In genomic region chr9:71884005-71884404, GRCh38 we compare ENCODE assay signal across 20 cellular contexts. TPM values are rescaled to one million over a fixed set of nuclear protein-coding genes. Genes with fewer than 3 reads are reported as not detected.
DNase-seq lines count a peak whose midpoint lies in the region; ATAC-seq, FAIRE-seq and TF ChIP-seq lines count a peak whose summit lies in the region.
"Had no signal": no experiment of that assay in that cellular context is flagged by ENCODE, and none has a peak within 500 bp of the region (broad histone marks: within the 10 kb centered on the region; RNA-seq: fewer than 3 reads in every experiment).

No MANE protein-coding gene starts in this region.

- no peaks in the 10 kb centered on the region for H3K23me2 ChIP-seq in H1 (ENCODE audit: low read depth, low read length)

- H3K36me3 ChIP-seq in HEK293 (ENCODE audit: control insufficient read depth in 2 of 2, insufficient read depth in 1 of 2, low read length in 2 of 2) (no peaks in the 10 kb centered on the region), H1 (ENCODE audit: control insufficient read depth in 2 of 4, insufficient read depth in 4 of 4, low read length in 3 of 4) (peaks cover 0 to 7% (median 0%) of the 10 kb centered on the region in 4 experiments; a peak in 3 of 8 replicates)
- H3K36me3 ChIP-seq: BE2C had no signal

- H3K9me3 ChIP-seq in HEK293 (ENCODE audit: control insufficient read depth, insufficient read depth, low read depth, low read length): no peaks in the 10 kb centered on the region
- H3K9me3 ChIP-seq in H1 (ENCODE audit: insufficient read depth in 2 of 2, low read depth in 1 of 2, low read length in 1 of 2): 0 out of 4 replicates have a peak, but pooled peaks cover 0 to 5% of the 10 kb centered on the region in 2 experiments
- H3K9me3 ChIP-seq: BE2C, Caco-2 had no signal

- no peak overlapping the region for H3K9ac ChIP-seq in H1 (replicated peaks in 1 of 4; ENCODE audit: extremely low read depth in 1 of 4, low read depth in 3 of 4, low read length in 3 of 4)

- H3K4me1 ChIP-seq in HEK293 (ENCODE audit: control insufficient read depth, insufficient read depth, low read length) (no peaks in the 10 kb centered on the region), H1 (replicated peaks in 1 of 4; ENCODE audit: control insufficient read depth in 3 of 4, insufficient read depth in 4 of 4, low read length in 3 of 4) (peaks cover 0 to 2% (median 0%) of the 10 kb centered on the region in 4 experiments; a peak in 2 of 7 replicates)
- H3K4me1 ChIP-seq: BE2C, Caco-2 had no signal

- peaks cover 55% of the 10 kb centered on the region for H3K36me3 Mint-ChIP-seq in stimulated activated naive CD8-positive, alpha-beta T cell treated with anti-CD3 and anti-CD28 coated beads, Interleukin-15, Interleukin-2, amounts not matched to agents 100 ng/mL and 50 ng/mL, for 24 hours (ENCODE audit: low read depth)
- peaks cover 47% of the 10 kb centered on the region for H3K36me3 Mint-ChIP-seq in natural killer cell treated with Interleukin-12 subunit alpha and Interleukin-12 subunit beta and Interleukin-15 and Interleukin-18, amount 100 ng/mL, for 72 hours
- peaks cover 42% of the 10 kb centered on the region for H3K36me3 Mint-ChIP-seq in activated naive CD8-positive, alpha-beta T cell treated with anti-CD3 and anti-CD28 coated beads, Interleukin-2, amount 50 U/mL, for 24 hours (ENCODE audit: low read depth)

- no peak overlapping the region for H3K27ac ChIP-seq in HEK293 (ENCODE audit: extremely low read depth, low read depth, low read length)
- H3K27ac ChIP-seq in H1 (ENCODE audit: low read depth, low read length): no peak overlapping the region
- H3K27ac ChIP-seq: C4-2B, HL-60 had no signal

- no peaks in the 10 kb centered on the region for H3K27me3 ChIP-seq in H1 (replicated peaks in 1 of 4; ENCODE audit: control insufficient read depth in 3 of 4, extremely low read depth in 1 of 4, insufficient read depth in 3 of 4, low read length in 3 of 4)
- H3K27me3 ChIP-seq: BE2C had no signal

- peaks cover 2 to 3% of the 10 kb centered on the region in 2 experiments for H4K20me1 ChIP-seq in H1 (replicated peaks in 1 of 2; ENCODE audit: control insufficient read depth in 1 of 2, insufficient read depth in 2 of 2, low read length in 2 of 2)

- H3K4me3 ChIP-seq in HEK293 (ENCODE audit: low read depth, low read length): no peak overlapping the region
- no peak overlapping the region for H3K4me3 ChIP-seq in H1 (ENCODE audit: extremely low read depth in 1 of 4, insufficient read depth in 2 of 4, low read depth in 3 of 4, low read length in 4 of 4)
- H3K4me3 ChIP-seq: GM23338 had no signal

- peak overlapping the region; percentile 31 for H3K27ac Mint-ChIP-seq in stimulated activated naive CD8-positive, alpha-beta T cell treated with anti-CD3 and anti-CD28 coated beads, Interleukin-15, Interleukin-2, amounts not matched to agents 100 ng/mL and 50 ng/mL, for 24 hours
- peak overlapping the region; percentile 31 to 72 for H3K27ac Mint-ChIP-seq in natural killer cell treated with Interleukin-12 subunit alpha and Interleukin-12 subunit beta and Interleukin-15 and Interleukin-18, amount 100 ng/mL, for 72 hours
- no peak overlapping the region for H3K27ac Mint-ChIP-seq in activated naive CD8-positive, alpha-beta T cell treated with anti-CD3 and anti-CD28 coated beads, Interleukin-2, amount 50 U/mL, for 24 hours
- H3K27ac Mint-ChIP-seq: CD4-positive, alpha-beta T cell; GM23338 had no signal

- H3K4me1 Mint-ChIP-seq in stimulated activated naive CD8-positive, alpha-beta T cell treated with anti-CD3 and anti-CD28 coated beads, Interleukin-15, Interleukin-2, amounts not matched to agents 100 ng/mL and 50 ng/mL, for 24 hours (ENCODE audit: low read depth): peaks cover 41% of the 10 kb centered on the region
- H3K4me1 Mint-ChIP-seq in natural killer cell treated with Interleukin-12 subunit alpha and Interleukin-12 subunit beta and Interleukin-15 and Interleukin-18, amount 100 ng/mL, for 72 hours (ENCODE audit: low read depth in 2 of 2): peaks cover 47 to 59% of the 10 kb centered on the region in 2 donors
- H3K4me1 Mint-ChIP-seq in activated naive CD8-positive, alpha-beta T cell treated with anti-CD3 and anti-CD28 coated beads, Interleukin-2, amount 50 U/mL, for 24 hours: peaks cover 36% of the 10 kb centered on the region

- no peak for TF ChIP-seq RAD21 in H1 (IDR thresholded peaks at IDR 0.05 in 1 of 2, conservative IDR thresholded peaks at IDR 0.05 in 1 of 2; ENCODE audit: low read depth in 2 of 2, low read length in 2 of 2)

- no peak for ATAC-seq in stimulated activated naive CD8-positive, alpha-beta T cell treated with anti-CD3 and anti-CD28 coated beads, Interleukin-15, Interleukin-2, amounts not matched to agents 100 U/mL and 50 U/mL, for 24 hours
- ATAC-seq in natural killer cell treated with Interleukin-12 subunit alpha and Interleukin-12 subunit beta and Interleukin-15 and Interleukin-18, amount 100 ng/mL, for 72 hours: no peak
- no peak for ATAC-seq in HG02852 (IDR thresholded peaks at IDR 0.05; ENCODE audit: unreplicated experiment)
- ATAC-seq in HG02870 (IDR thresholded peaks at IDR 0.05; ENCODE audit: unreplicated experiment): no peak
- no peak for ATAC-seq in activated naive CD8-positive, alpha-beta T cell treated with anti-CD3 and anti-CD28 coated beads, Interleukin-2, amount 50 U/mL, for 24 hours
- ATAC-seq: GM23338, HCT116 had no signal

- no peak overlapping the region for H3K4me3 Mint-ChIP-seq in stimulated activated naive CD8-positive, alpha-beta T cell treated with anti-CD3 and anti-CD28 coated beads, Interleukin-15, Interleukin-2, amounts not matched to agents 100 ng/mL and 50 ng/mL, for 24 hours
- H3K4me3 Mint-ChIP-seq in natural killer cell treated with Interleukin-12 subunit alpha and Interleukin-12 subunit beta and Interleukin-15 and Interleukin-18, amount 100 ng/mL, for 72 hours: no peak overlapping the region
- no peak overlapping the region for H3K4me3 Mint-ChIP-seq in activated naive CD8-positive, alpha-beta T cell treated with anti-CD3 and anti-CD28 coated beads, Interleukin-2, amount 50 U/mL, for 24 hours
- H3K4me3 Mint-ChIP-seq: CD4-positive, alpha-beta T cell; GM23338 had no signal

- POLR2A ChIA-PET in HEK293 (lab: Yijun Ruan, JAX): no interaction called here
- POLR2A ChIA-PET in H1 (lab: Charles Lee; ENCODE audit: partially characterized antibody): no interaction called here

- no peak overlapping the region for H3K4ac ChIP-seq in H1 (replicated peaks; ENCODE audit: insufficient read length, low read depth, low read length)

- no peak overlapping the region for H2BK15ac ChIP-seq in H1 (ENCODE audit: low read length)

- H2AFZ ChIP-seq in H1 (ENCODE audit: low read length): no peak overlapping the region
- H2AFZ ChIP-seq: GM23338 had no signal

- no peak for TF ChIP-seq CTCF in HEK293 (tag by site-specific recombination; IDR thresholded peaks at IDR 0.05)
- TF ChIP-seq CTCF in H1 (IDR thresholded peaks at IDR 0.05; ENCODE audit: control extremely low read depth in 1 of 3, insufficient read depth in 1 of 3, low read depth in 1 of 3, low read length in 3 of 3): no peak

- H4K91ac ChIP-seq in H1 (replicated peaks; ENCODE audit: insufficient read length, low read length): no peak overlapping the region

- no peak overlapping the region for H4K8ac ChIP-seq in H1 (ENCODE audit: extremely low read depth, insufficient read depth, low read length)

- no peak overlapping the region for H2BK12ac ChIP-seq in H1 (ENCODE audit: low read depth, low read length)

- H3K4me2 ChIP-seq in H1 (ENCODE audit: insufficient read depth in 1 of 2, low read depth in 2 of 2, low read length in 2 of 2): no peak overlapping the region
- H3K4me2 ChIP-seq: GM23338 had no signal

- H3K9me3 Mint-ChIP-seq in stimulated activated naive CD8-positive, alpha-beta T cell treated with anti-CD3 and anti-CD28 coated beads, Interleukin-15, Interleukin-2, amounts not matched to agents 100 ng/mL and 50 ng/mL, for 24 hours: peaks cover 28% of the 10 kb centered on the region
- H3K9me3 Mint-ChIP-seq in natural killer cell treated with Interleukin-12 subunit alpha and Interleukin-12 subunit beta and Interleukin-15 and Interleukin-18, amount 100 ng/mL, for 72 hours: peaks cover 12% of the 10 kb centered on the region
- H3K9me3 Mint-ChIP-seq in activated naive CD8-positive, alpha-beta T cell treated with anti-CD3 and anti-CD28 coated beads, Interleukin-2, amount 50 U/mL, for 24 hours: peaks cover 39% of the 10 kb centered on the region

- no peak overlapping the region for H3K23ac ChIP-seq in H1 (ENCODE audit: insufficient read length)

- H3K27me3 Mint-ChIP-seq in stimulated activated naive CD8-positive, alpha-beta T cell treated with anti-CD3 and anti-CD28 coated beads, Interleukin-15, Interleukin-2, amounts not matched to agents 100 ng/mL and 50 ng/mL, for 24 hours: no peaks in the 10 kb centered on the region
- H3K27me3 Mint-ChIP-seq in natural killer cell treated with Interleukin-12 subunit alpha and Interleukin-12 subunit beta and Interleukin-15 and Interleukin-18, amount 100 ng/mL, for 72 hours: no peaks in the 10 kb centered on the region
- H3K27me3 Mint-ChIP-seq in activated naive CD8-positive, alpha-beta T cell treated with anti-CD3 and anti-CD28 coated beads, Interleukin-2, amount 50 U/mL, for 24 hours: no peaks in the 10 kb centered on the region
- H3K27me3 Mint-ChIP-seq: CD4-positive, alpha-beta T cell had no signal

- no peak overlapping the region for H2BK20ac ChIP-seq in H1 (ENCODE audit: low read length)

- FAIRE-seq in H1 (lab: Jason Lieb, UNC): no peak
- FAIRE-seq: D721Med, GM12892, GM18507 had no signal

- TF ChIP-seq EP300 in H1 (IDR thresholded peaks at IDR 0.05; ENCODE audit: borderline replicate concordance in 1 of 2, low read depth in 2 of 2, low read length in 2 of 2): no peak

- H3K56ac ChIP-seq in H1 (replicated peaks; ENCODE audit: insufficient read length, low read depth, low read length): no peak overlapping the region

- H2AK5ac ChIP-seq in H1 (ENCODE audit: low read depth, low read length): no peak overlapping the region

- no peak for TF ChIP-seq POLR2A in H1 (IDR thresholded peaks at IDR 0.05; ENCODE audit: control extremely low read depth in 1 of 2, low read depth in 2 of 2, low read length in 2 of 2)

- no peaks in the 10 kb centered on the region for H3K79me1 ChIP-seq in H1 (ENCODE audit: low read depth, low read length)

- no peak for DNase-seq in stimulated activated naive CD8-positive, alpha-beta T cell treated with anti-CD3 and anti-CD28 coated beads, Interleukin-15, Interleukin-2, amounts not matched to agents 100 U/mL and 50 U/mL, for 24 hours
- DNase-seq in H1 (ENCODE audit: low read depth in 1 of 2, low spot score in 2 of 2): no peak
- DNase-seq in natural killer cell treated with Interleukin-12 subunit alpha and Interleukin-12 subunit beta and Interleukin-15 and Interleukin-18, amount 100 ng/mL, for 72 hours (ENCODE audit: low spot score): no peak
- no peak for DNase-seq in activated naive CD8-positive, alpha-beta T cell treated with anti-CD3 and anti-CD28 coated beads, Interleukin-2, amount 50 U/mL, for 24 hours
- DNase-seq: BE2C; Caco-2; CD4-positive, alpha-beta T cell; GDM1; H7 had no signal

- no peak overlapping the region for H2BK120ac ChIP-seq in H1 (replicated peaks; ENCODE audit: low read depth, low read length)

- H3K79me2 ChIP-seq in H1 (ENCODE audit: control insufficient read depth in 1 of 2, insufficient read depth in 2 of 2, low read length in 2 of 2): peaks cover 29 to 100% of the 10 kb centered on the region in 2 experiments

- H4K5ac ChIP-seq in H1 (ENCODE audit: insufficient read length, low read depth, low read length): no peak overlapping the region

- no peak overlapping the region for H2BK5ac ChIP-seq in H1 (ENCODE audit: low read depth, low read length)

- CTCF ChIA-PET in HEK293 (lab: Yijun Ruan, JAX) (interaction anchor here (0.6 kb wide), 2 partner anchors 60 to 64 kb away, joined by 3 to 4 read pairs; no protein-coding TSS in a partner anchor), H1 (lab: Charles Lee; ENCODE audit: partially characterized antibody) (interaction anchor here (0.9 kb wide), 1 partner anchor 65 kb away, joined by 3 read pairs; no protein-coding TSS in a partner anchor)

- no peak overlapping the region for H3K18ac ChIP-seq in H1 (ENCODE audit: extremely low read depth, low read length)

- H3K14ac ChIP-seq in H1 (ENCODE audit: insufficient read length): no peak overlapping the region

RNA-seq across cellular contexts. Expression of gene ABHD17B, which starts 27.0 kb away (rescaled TPM):
- 60.8 and 62.7 TPM in 2 replicates for total RNA-seq in H1 (2021; fragmentation: NEBNext Ultra II Directional; extraction: Animal tissue kit (Norgen Biotek cat#: 25700))
- polyA plus RNA-seq in H1 (2011; rRNA removed): 29.2 and 37.2 TPM in 2 replicates
- 34.5 TPM for polyA plus RNA-seq in H1 (2011; cell fraction: cytosol; rRNA removed)
- 16.9 TPM for polyA plus RNA-seq in H1 (2011; cell fraction: nucleus; rRNA removed)
- 23.5 to 33.6 TPM (median 29.3 TPM) in 4 replicates for polyA plus RNA-seq in H1 (2012, experiment 1 of 2)
- polyA plus RNA-seq in H1 (2012, experiment 2 of 2): 22.2 TPM
- polyA plus RNA-seq in H1 (2013, experiment 1 of 2): 22.9 TPM
- polyA plus RNA-seq in H1 (2013, experiment 2 of 2): 23.0 TPM
- 87.1 and 87.9 TPM in 2 replicates for polyA minus RNA-seq in H1 (2011; rRNA and poly(A)+ RNA removed)
- polyA minus RNA-seq in H1 (2011; cell fraction: cytosol; rRNA and poly(A)+ RNA removed): 41.2 TPM
- 45.4 TPM for polyA minus RNA-seq in H1 (2011; cell fraction: nucleus; rRNA and poly(A)+ RNA removed)
- total RNA-seq in natural killer cell treated with Interleukin-12 subunit alpha and Interleukin-12 subunit beta and Interleukin-15 and Interleukin-18, amount 100 ng/mL, for 72 hours: 10 to 100 TPM; 29.2 to 33.9 TPM

RNA-seq across cellular contexts. Expression of gene C9orf85, which starts 27.4 kb away (rescaled TPM):
- 13.2 and 14.5 TPM in 2 replicates for total RNA-seq in H1 (2021; fragmentation: NEBNext Ultra II Directional; extraction: Animal tissue kit (Norgen Biotek cat#: 25700))
- polyA plus RNA-seq in H1 (2011; rRNA removed): 6.2 and 6.3 TPM in 2 replicates
- 10.3 TPM for polyA plus RNA-seq in H1 (2011; cell fraction: cytosol; rRNA removed)
- 7.5 TPM for polyA plus RNA-seq in H1 (2011; cell fraction: nucleus; rRNA removed)
- 7.9 to 16.3 TPM (median 10.0 TPM) in 4 replicates for polyA plus RNA-seq in H1 (2012, experiment 1 of 2)
- polyA plus RNA-seq in H1 (2012, experiment 2 of 2): 3.6 TPM
- polyA plus RNA-seq in H1 (2013, experiment 1 of 2): 12.1 TPM
- polyA plus RNA-seq in H1 (2013, experiment 2 of 2): 13.5 TPM
- 3.2 and 4.7 TPM in 2 replicates for polyA minus RNA-seq in H1 (2011; rRNA and poly(A)+ RNA removed)
- polyA minus RNA-seq in H1 (2011; cell fraction: cytosol; rRNA and poly(A)+ RNA removed): 7.3 TPM
- 12.0 TPM for polyA minus RNA-seq in H1 (2011; cell fraction: nucleus; rRNA and poly(A)+ RNA removed)
- 10 to 100 TPM; 10.7 to 12.6 TPM for total RNA-seq in natural killer cell treated with Interleukin-12 subunit alpha and Interleukin-12 subunit beta and Interleukin-15 and Interleukin-18, amount 100 ng/mL, for 72 hours
